Comparison of ENCODE assay signal across 9 cellular contexts in the genomic region with DNA sequence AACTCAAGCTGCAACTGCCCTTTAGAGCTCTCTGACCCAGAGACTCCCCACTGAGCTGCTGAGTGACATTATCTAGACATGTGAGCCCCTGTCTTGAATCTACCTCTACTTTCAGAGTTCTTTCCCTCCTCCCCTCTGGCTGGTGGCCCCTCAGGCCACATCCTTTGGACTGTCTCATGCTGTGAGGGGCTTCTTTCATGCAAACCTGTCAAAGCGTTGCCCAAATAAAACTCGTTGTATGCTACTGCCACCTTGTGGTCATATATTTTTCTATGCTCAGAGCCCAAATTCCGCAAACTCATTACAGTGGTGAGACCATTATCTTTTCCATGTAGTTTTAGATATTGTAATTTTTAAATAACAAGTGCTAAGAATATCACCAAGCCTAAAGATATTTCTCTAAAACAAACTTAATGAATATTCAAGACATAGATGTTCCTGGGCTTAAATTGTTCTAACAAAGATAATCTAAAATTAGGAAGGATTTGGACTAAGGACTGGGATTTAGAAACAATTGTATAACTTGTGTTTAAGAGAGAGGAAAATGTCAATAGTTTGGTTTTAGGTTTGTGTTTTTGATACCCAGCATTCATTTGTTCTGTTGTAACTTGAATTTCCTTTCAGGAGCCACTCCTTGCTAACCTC.
DNase-seq lines count a peak whose midpoint lies in the region; ATAC-seq, FAIRE-seq and TF ChIP-seq lines count a peak whose summit lies in the region.
"Had no signal": no experiment of that assay in that cellular context is flagged by ENCODE, and none has a peak within 500 bp of the region (broad histone marks: within the 10 kb centered on the region; RNA-seq: fewer than 3 reads in every experiment).

No MANE protein-coding gene starts in this region.

- H3K27me3 Mint-ChIP-seq in Calu3 (ENCODE audit: unreplicated experiment) (peaks cover 79% of the 10 kb centered on the region), HFFc6 (ENCODE audit: insufficient read depth) (peaks cover 2% of the 10 kb centered on the region; the same call in 1 of the 2 replicates)

- no peak overlapping the region for H3K4me3 ChIP-seq in fibroblast of mammary gland (ENCODE audit: control insufficient read depth, low read depth, low read length)
- H3K4me3 ChIP-seq in small intestine (ENCODE audit: low read depth in 1 of 2, low read length in 2 of 2) = no peak overlapping the region

- H3K27ac Mint-ChIP-seq in Calu3 (ENCODE audit: unreplicated experiment) = no peak overlapping the region
- H3K27ac Mint-ChIP-seq in HFFc6 = no peak overlapping the region
- H3K27ac Mint-ChIP-seq: T-helper 1 cell treated with Interleukin-12 subunit alpha and Interleukin-12 subunit beta and Interleukin-4 antibody, amounts not matched to agents 30 μg/mL and 1 μg/mL, for 36 hours had no signal

- H3K4me3 Mint-ChIP-seq in Calu3 (ENCODE audit: low read depth, unreplicated experiment) (no peak overlapping the region), HFFc6 (no peak overlapping the region)
- H3K4me3 Mint-ChIP-seq: T-helper 1 cell treated with Interleukin-12 subunit alpha and Interleukin-12 subunit beta and Interleukin-4 antibody, amounts not matched to agents 30 μg/mL and 1 μg/mL, for 36 hours had no signal

- no peak overlapping the region for H3K27ac ChIP-seq in small intestine (ENCODE audit: low read depth in 1 of 2, low read length in 1 of 2)

- no peaks in the 10 kb centered on the region for H3K9me3 ChIP-seq in small intestine (ENCODE audit: control insufficient read depth, low read depth)

- DNase-seq in Calu3 = peak; percentile 36
- no peak for DNase-seq in HFFc6
- peak; percentile 21 for DNase-seq in RPMI7951 (ENCODE audit: low read depth)
- peak; percentile 30 for DNase-seq in fibroblast of mammary gland (ENCODE audit: low read depth)
- peak; percentile 23 for DNase-seq in small intestine
- no peak for DNase-seq in activated CD4-positive, CD25-positive, alpha-beta regulatory T cell (lab: John Stamatoyannopoulos, UW)

- H3K9me3 Mint-ChIP-seq in Calu3 (ENCODE audit: low read depth, unreplicated experiment) (peaks cover 2% of the 10 kb centered on the region), HFFc6 (peaks cover 9% of the 10 kb centered on the region; the same call in 1 of the 2 replicates)

- CTCF ChIA-PET in Calu3 (lab: Charles Lee) = interaction anchor here (0.7 to 2.7 kb wide), 6 partner anchors 72 to 496 kb away, joined by 3 to 21 read pairs (median 4); no protein-coding TSS in a partner anchor

- peak; percentile 65 for TF ChIP-seq CTCF in Calu3 (IDR thresholded peaks at IDR 0.05; ENCODE audit: unreplicated experiment)
- TF ChIP-seq CTCF in HFFc6 (IDR thresholded peaks at IDR 0.05) = peak; percentile 85
- peak; percentile 54 for TF ChIP-seq CTCF in fibroblast of mammary gland (conservative IDR thresholded peaks at IDR 0.05; ENCODE audit: control insufficient read depth, insufficient read depth, low read depth, low read length)

- ATAC-seq in GM21447 (IDR thresholded peaks at IDR 0.05; ENCODE audit: unreplicated experiment) (no peak), HG02884 (IDR thresholded peaks at IDR 0.05; ENCODE audit: unreplicated experiment) (no peak)

- H3K4me1 Mint-ChIP-seq in Calu3 (ENCODE audit: low read depth, unreplicated experiment) (no peaks in the 10 kb centered on the region), HFFc6 (ENCODE audit: low read depth) (no peaks in the 10 kb centered on the region)

- 17 to 23% (median 17%) methylated on average over 3 of the region's 3 CpGs for WGBS in small intestine, 3 donors

- no TSS peak for BruUV-seq in Calu3 (replicated peaks; lab: Mats Ljungman, UMichigan)

- FAIRE-seq in small intestine (lab: Jason Lieb, UNC) = no peak

- no peaks in the 10 kb centered on the region for H3K27me3 ChIP-seq in small intestine (ENCODE audit: control insufficient read depth in 2 of 2, insufficient read depth in 2 of 2, low read length in 2 of 2)

- no peaks in the 10 kb centered on the region for H3K4me1 ChIP-seq in small intestine (ENCODE audit: control insufficient read depth in 2 of 2, insufficient read depth in 1 of 2, low read depth in 1 of 2, low read length in 1 of 2)

- intact Hi-C loops in Calu3 (cut with micrococcal nuclease; ENCODE audit: unreplicated experiment) = loop anchor here (1.0 to 10.0 kb wide), 5 partner anchors 72 to 498 kb away; no protein-coding TSS in a partner anchor

- H3K36me3 Mint-ChIP-seq in Calu3 (ENCODE audit: insufficient read depth, unreplicated experiment) = no peaks in the 10 kb centered on the region
- no peaks in the 10 kb centered on the region for H3K36me3 Mint-ChIP-seq in HFFc6 (ENCODE audit: low read depth)

- H3K36me3 ChIP-seq in small intestine (ENCODE audit: control insufficient read depth in 2 of 2, insufficient read depth in 2 of 2, low read length in 2 of 2) = no peaks in the 10 kb centered on the region

Comparison
In these comparisons a context has a peak if more than half of its experiments do, and no peak if none do; other contexts are left out.
1. DNase-seq: peak in Calu3 (single experiment), RPMI7951 (single experiment), fibroblast of mammary gland (single experiment) and small intestine (single experiment); none in HFFc6 (single experiment) and activated CD4-positive, CD25-positive, alpha-beta regulatory T cell (0 of 4).
2. Peak in every context shown above with its lines, with median percentiles within 50 percentile points of each other: CTCF ChIP-seq.